Comparison of ENCODE assay signal across 18 cellular contexts in genomic region chr2:222756362-222756831, GRCh38.
A peak's percentile ranks its signal among the peaks of the same experiment; 100 is the strongest.
DNase-seq lines count a peak whose midpoint lies in the region; ATAC-seq and TF ChIP-seq lines count a peak whose summit lies in the region.
"Had no signal": no experiment of that assay in that cellular context is flagged by ENCODE, and none has a peak within 500 bp of the region (broad histone marks: within the 10 kb centered on the region; RNA-seq: fewer than 3 reads in every experiment).

No MANE protein-coding gene starts in this region.

- H3K4me3 ChIP-seq in skeletal muscle satellite cell (ENCODE audit: low read length) = peak overlapping the region; percentile 21
- H3K4me3 ChIP-seq: uterus had no signal

- H3K4me2 ChIP-seq in skeletal muscle satellite cell (ENCODE audit: low read length) = peak overlapping the region; percentile 54
- H3K4me2 ChIP-seq: KMS-11 had no signal

- no peak for TF ChIP-seq CTCF in RWPE1 (conservative IDR thresholded peaks at IDR 0.05; ENCODE audit: low read depth)

- H3K9me3 ChIP-seq in skeletal muscle satellite cell (replicated peaks; ENCODE audit: low read length) = no peaks in the 10 kb centered on the region
- H3K9me3 ChIP-seq: uterus had no signal

- ATAC-seq in HG02840 (IDR thresholded peaks at IDR 0.05; ENCODE audit: low FRiP score, unreplicated experiment) = no peak
- ATAC-seq: effector memory CD8-positive, alpha-beta T cell; left lobe of liver had no signal

- POLR2A ChIA-PET in RWPE1 (lab: Yijun Ruan, JAX; ENCODE audit: low non-redundant PET) (no interaction called here), HEK293T (lab: Yijun Ruan, JAX) (no interaction called here)

- peak overlapping the region; percentile 67 for H3K9ac ChIP-seq in skeletal muscle satellite cell (ENCODE audit: low read depth, low read length)
- H3K9ac ChIP-seq: KMS-11 had no signal

- CTCF ChIA-PET in RWPE1 (lab: Yijun Ruan, JAX) = interaction anchor here (0.5 kb wide), 1 partner anchor 148 kb away, joined by 3 read pairs; no protein-coding TSS in a partner anchor
- CTCF ChIA-PET in HEK293T (lab: Yijun Ruan, JAX) = no interaction called here

- H3K36me3 ChIP-seq in skeletal muscle satellite cell (ENCODE audit: insufficient read depth, low read length) = no peaks in the 10 kb centered on the region
- H3K36me3 ChIP-seq: uterus had no signal

- peaks cover 51% of the 10 kb centered on the region for H3K4me1 ChIP-seq in skeletal muscle satellite cell (ENCODE audit: control insufficient read depth, insufficient read depth, low read length)

- peak; percentile 7 for DNase-seq in DMS53 (lab: John Stamatoyannopoulos, UW)
- no peak for DNase-seq in DMS53 treated with DMSO at 0.1 percent for 48 hours (lab: John Stamatoyannopoulos, UW; ENCODE audit: unreplicated experiment)
- peak; percentile 27 for DNase-seq in RWPE1 (ENCODE audit: low spot score)
- DNase-seq in islet precursor cell = peak; percentile 82
- no peak for DNase-seq in HEK293T (ENCODE audit: extremely low spot score)
- DNase-seq in NCI-H524 treated with DMSO at 0.1 percent for 48 hours (lab: John Stamatoyannopoulos, UW) = no peak
- DNase-seq: Calu3; effector memory CD8-positive, alpha-beta T cell; GDM1; glutamatergic neuron; NCI-H2029; NCI-H446 treated with DMSO at 0.1 percent for 48 hours; uterus had no signal

- peak overlapping the region; percentile 92 for H3K27ac ChIP-seq in RWPE1
- H3K27ac ChIP-seq: 22Rv1, KMS-11, uterus had no signal

- H3K27me3 ChIP-seq in skeletal muscle satellite cell (ENCODE audit: control insufficient read depth, insufficient read depth, low read length) = no peaks in the 10 kb centered on the region
- H3K27me3 ChIP-seq: uterus had no signal

TF ChIP-seq in HEK293T, 16 proteins besides CTCF, POLR2A, EP300 and RAD21:
- no peak for TF ChIP-seq ELF4 (IDR thresholded peaks at IDR 0.05)
- TF ChIP-seq ARNT (IDR thresholded peaks at IDR 0.05) = no peak
- TF ChIP-seq FOXA1 (IDR thresholded peaks at IDR 0.05) = no peak
TF ChIP-seq in HEK293T: peak in this region for 0.

Comparison
In these comparisons a context has a peak if more than half of its experiments do, and no peak if none do; other contexts are left out.
1. DNase-seq: peak in DMS53 (single experiment), RWPE1 (single experiment) and islet precursor cell (single experiment); none in DMS53 treated with DMSO at 0.1 percent for 48 hours (single experiment), HEK293T (single experiment) and NCI-H524 treated with DMSO at 0.1 percent for 48 hours (single experiment).